In the genomic region with DNA sequence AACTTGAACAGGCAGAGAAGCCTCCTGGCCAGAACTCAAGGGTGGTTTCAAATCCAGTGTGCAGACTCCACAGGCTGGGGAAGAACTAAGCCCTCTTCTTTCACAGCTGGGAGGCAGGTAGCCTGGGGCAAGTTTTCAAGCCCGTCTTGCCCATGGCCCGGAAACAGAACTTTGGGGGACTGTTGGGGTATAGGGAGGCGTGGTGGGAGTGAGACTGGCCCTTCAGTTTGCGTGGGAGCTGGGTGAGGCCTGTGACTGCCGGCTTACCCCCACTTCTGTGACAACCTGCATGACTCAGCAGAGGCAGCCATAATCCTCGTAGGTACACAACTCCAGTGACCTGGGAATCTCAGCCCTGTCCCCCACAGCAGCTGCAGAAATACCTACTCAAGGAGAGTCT, we compare ENCODE assay signal across 23 cellular contexts.
DNase-seq lines count a peak whose midpoint lies in the region; ATAC-seq, FAIRE-seq and TF ChIP-seq lines count a peak whose summit lies in the region.
"Had no signal": no experiment of that assay in that cellular context is flagged by ENCODE, and none has a peak within 500 bp of the region (broad histone marks: within the 10 kb centered on the region; RNA-seq: fewer than 3 reads in every experiment).

No MANE protein-coding gene starts in this region.

- H3K23ac ChIP-seq in neuronal stem cell (ENCODE audit: low read depth, low read length, poor library complexity), result no peak overlapping the region

- no peak overlapping the region for H3K18ac ChIP-seq in neuronal stem cell (ENCODE audit: low read length)

- no peaks in the 10 kb centered on the region for H3K79me1 ChIP-seq in neuronal stem cell (ENCODE audit: low read depth, low read length)

- WGBS in HepG2 (ENCODE audit: low lambda C conversion rate), result no CpG with 5 or more reads among the region's 6 CpGs
- WGBS in right lobe of liver (ENCODE audit: insufficient coverage, low coverage, low lambda C conversion rate, missing lambda C conversion rate), result no CpG with 5 or more reads among the region's 6 CpGs
- no CpG with 5 or more reads among the region's 6 CpGs for WGBS in neuronal stem cell (ENCODE audit: extremely low coverage in 2 of 2, insufficient read length in 2 of 2, insufficient replicate concordance in 1 of 2), 2 donors

- no peaks in the 10 kb centered on the region for H3K4me1 Mint-ChIP-seq in chondrocyte (ENCODE audit: low read depth)
- H3K4me1 Mint-ChIP-seq: CD4-positive, alpha-beta memory T cell had no signal

- H3K4ac ChIP-seq in neuronal stem cell (ENCODE audit: low read length), result no peak overlapping the region

- H3K4me3 Mint-ChIP-seq in chondrocyte (ENCODE audit: unreplicated experiment), result no peak overlapping the region
- H3K4me3 Mint-ChIP-seq: CD4-positive, alpha-beta memory T cell; GM23338; H9; HFFc6 had no signal

- H3K14ac ChIP-seq in neuronal stem cell (ENCODE audit: low read length), result no peak overlapping the region

- no peak overlapping the region for H4K91ac ChIP-seq in neuronal stem cell (ENCODE audit: low read depth, low read length, poor library complexity)

- no peak for ATAC-seq in HepG2
- no peak for ATAC-seq in right lobe of liver
- ATAC-seq: A549, GM23338 had no signal

- in situ Hi-C loops in HepG2 (cut with HindIII; ENCODE audit: extremely low pct_ligation_motif_present, low pct_unique_long_range_greater_than_20kb), result no loop called here

- no peaks in the 10 kb centered on the region for H3K9me3 Mint-ChIP-seq in chondrocyte (ENCODE audit: low read depth)

- H3K27me3 ChIP-seq in HepG2 (ENCODE audit: control insufficient read depth in 1 of 2, insufficient read depth in 2 of 2, low read length in 2 of 2) (no peaks in the 10 kb centered on the region), right lobe of liver (no peaks in the 10 kb centered on the region), neuronal stem cell (ENCODE audit: control insufficient read depth in 3 of 3, insufficient read depth in 3 of 3, low read depth in 1 of 3, low read length in 3 of 3) (no peaks in the 10 kb centered on the region)
- H3K27me3 ChIP-seq: BE2C had no signal

- H3K79me2 ChIP-seq in HepG2 (ENCODE audit: insufficient read depth, low read length), result no peaks in the 10 kb centered on the region

- POLR2A ChIA-PET in HepG2 (lab: Yijun Ruan, JAX), result no interaction called here

- BruUV-seq in HepG2 (replicated peaks; lab: Mats Ljungman, UMichigan), result no TSS peak

- no peaks in the 10 kb centered on the region for H3K36me3 Mint-ChIP-seq in chondrocyte (ENCODE audit: low read depth)
- H3K36me3 Mint-ChIP-seq: CD4-positive, alpha-beta memory T cell had no signal

- no peak overlapping the region for H2AK5ac ChIP-seq in neuronal stem cell (ENCODE audit: low read depth, low read length)

- FAIRE-seq in HepG2 (lab: Jason Lieb, UNC), result no peak
- FAIRE-seq: A549, GM12891, GM18507 had no signal

- no peak for TF ChIP-seq EP300 in HepG2 (IDR thresholded peaks at IDR 0.05; ENCODE audit: low read depth in 2 of 2, low read length in 2 of 2)
- TF ChIP-seq EP300 in HepG2 (CRISPR knock-in tag; IDR thresholded peaks at IDR 0.05; ENCODE audit: borderline replicate concordance), result no peak

- no peak overlapping the region for H3K27ac Mint-ChIP-seq in chondrocyte (ENCODE audit: unreplicated experiment)
- H3K27ac Mint-ChIP-seq: CD4-positive, alpha-beta memory T cell; GM23338; H9; HFFc6 had no signal

- H3K9ac ChIP-seq in HepG2 (ENCODE audit: insufficient read depth, low read depth, low read length) (no peak overlapping the region), neuronal stem cell (ENCODE audit: low read depth, low read length, poor library complexity) (no peak overlapping the region)

- H3K4me3 ChIP-seq in HepG2 (replicated peaks in 1 of 3; ENCODE audit: insufficient read depth in 1 of 3, low read depth in 2 of 3, low read length in 3 of 3) (no peak overlapping the region), right lobe of liver (no peak overlapping the region), neuronal stem cell (ENCODE audit: low read length in 2 of 2) (peak overlapping the region in 1 of 2 donors; percentile 28)
- H3K4me3 ChIP-seq: A549, GM23338 had no signal

- H3K36me3 ChIP-seq in HepG2 (replicated peaks in 1 of 2; ENCODE audit: control insufficient read depth in 1 of 2, insufficient read depth in 2 of 2, low read length in 2 of 2) (no peaks in the 10 kb centered on the region), right lobe of liver (no peaks in the 10 kb centered on the region), neuronal stem cell (replicated peaks in 1 of 2; ENCODE audit: control insufficient read depth in 2 of 2, insufficient read depth in 2 of 2, low read length in 2 of 2) (no peaks in the 10 kb centered on the region)
- H3K36me3 ChIP-seq: BE2C had no signal

- H2BK12ac ChIP-seq in neuronal stem cell (ENCODE audit: low read length), result peak overlapping the region; percentile 22

- DNase-seq in HepG2 (ENCODE audit: low spot score), result no peak
- no peak for DNase-seq in right lobe of liver
- DNase-seq in chondrocyte (ENCODE audit: low spot score), result peak; percentile 24
- no peak for DNase-seq in neuronal stem cell (ENCODE audit: low spot score)
- DNase-seq in Kasumi-1 (lab: John Stamatoyannopoulos, UW), result no peak
- no peak for DNase-seq in NCI-H345 treated with DMSO at 0.1 percent for 48 hours (lab: John Stamatoyannopoulos, UW; ENCODE audit: unreplicated experiment)
- DNase-seq: ACHN; AML-193; BE2C; C1 segment of cervical spinal cord; Calu3; CD4-positive, alpha-beta memory T cell; COR-L47; DMS53; DMS79 treated with DMSO at 0.1 percent for 48 hours; GF-D8; H9; HFFc6 had no signal

- H3K27me3 Mint-ChIP-seq in chondrocyte (ENCODE audit: low read depth), result peaks cover 22% of the 10 kb centered on the region
- H3K27me3 Mint-ChIP-seq: CD4-positive, alpha-beta memory T cell had no signal

- H3K4me2 ChIP-seq in HepG2 (ENCODE audit: low read depth, low read length) (no peak overlapping the region), neuronal stem cell (ENCODE audit: insufficient read depth, low read length, poor library complexity, severe bottlenecking) (no peak overlapping the region)
- H3K4me2 ChIP-seq: A549, GM23338 had no signal

- H2BK120ac ChIP-seq in neuronal stem cell (ENCODE audit: low read depth, low read length), result no peak overlapping the region

- H2BK5ac ChIP-seq in neuronal stem cell (ENCODE audit: low read length), result no peak overlapping the region

- no peaks in the 10 kb centered on the region for H4K20me1 ChIP-seq in HepG2 (ENCODE audit: insufficient read depth, low read length)

- CTCF ChIA-PET in HepG2 (lab: Yijun Ruan, JAX; ENCODE audit: low intra/inter-chr PET ratio, low total read pairs), result no interaction called here

- H2AFZ ChIP-seq in HepG2 (ENCODE audit: low read length) (no peak overlapping the region), neuronal stem cell (ENCODE audit: low read length) (no peak overlapping the region)
- H2AFZ ChIP-seq: GM23338 had no signal

- intact Hi-C loops in HepG2 (cut with micrococcal nuclease; ENCODE audit: unreplicated experiment) (no loop called here), right lobe of liver (cut with DNase I) (no loop called here)

- no peak overlapping the region for H4K8ac ChIP-seq in neuronal stem cell (ENCODE audit: low read depth, low read length)

- H3K4me1 ChIP-seq in HepG2 (ENCODE audit: insufficient read depth, low read length) (no peaks in the 10 kb centered on the region), right lobe of liver (no peaks in the 10 kb centered on the region), neuronal stem cell (ENCODE audit: control insufficient read depth in 2 of 2, insufficient read depth in 1 of 2, low read depth in 1 of 2, low read length in 2 of 2) (no peaks in the 10 kb centered on the region)
- H3K4me1 ChIP-seq: A549, BE2C had no signal

- no peak for TF ChIP-seq POLR2A in HepG2 (IDR thresholded peaks at IDR 0.05; ENCODE audit: insufficient read depth in 1 of 2, low read depth in 2 of 2, low read length in 2 of 2)
- TF ChIP-seq POLR2A in right lobe of liver (IDR thresholded peaks at IDR 0.05), result no peak

- H3K9me3 ChIP-seq in HepG2 (ENCODE audit: low read length) (no peaks in the 10 kb centered on the region), right lobe of liver (no peaks in the 10 kb centered on the region), neuronal stem cell (replicated peaks in 1 of 2; ENCODE audit: control insufficient read depth in 2 of 2, insufficient read depth in 1 of 2, low read depth in 1 of 2, low read length in 2 of 2) (no peaks in the 10 kb centered on the region)
- H3K9me3 ChIP-seq: A549, BE2C had no signal

- H3K27ac ChIP-seq in HepG2 (ENCODE audit: extremely low read length, insufficient read depth, low read length) (no peak overlapping the region), right lobe of liver (no peak overlapping the region), neuronal stem cell (replicated peaks; ENCODE audit: low read length) (no peak overlapping the region)
- H3K27ac ChIP-seq: 22Rv1, A549 had no signal

- TF ChIP-seq RAD21 in HepG2 (CRISPR knock-in tag; IDR thresholded peaks at IDR 0.05), result no peak

- TF ChIP-seq CTCF in HepG2 (CRISPR knock-in tag; IDR thresholded peaks at IDR 0.05) (no peak), right lobe of liver (IDR thresholded peaks at IDR 0.05) (no peak), chondrocyte (IDR thresholded peaks at IDR 0.05) (no peak)

- H2BK15ac ChIP-seq in neuronal stem cell (ENCODE audit: low read length), result no peak overlapping the region

TF ChIP-seq in HepG2, 621 proteins besides CTCF, POLR2A, EP300 and RAD21:
- no peak for TF ChIP-seq ZMYM4 (CRISPR knock-in tag; IDR thresholded peaks at IDR 0.05)
- TF ChIP-seq FOSL2 (CRISPR knock-in tag; IDR thresholded peaks at IDR 0.05), result 0 out of 2 replicates have a peak, but pooled peaks have one; percentile 6
